Comparison of ENCODE assay signal across 10 cellular contexts in genomic region chr5:10317825-10318682, GRCh38. TPM values are rescaled to one million over a fixed set of nuclear protein-coding genes. Genes with fewer than 3 reads are reported as not detected.
DNase-seq lines count a peak whose midpoint lies in the region; ATAC-seq and TF ChIP-seq lines count a peak whose summit lies in the region.
"Had no signal": no experiment of that assay in that cellular context is flagged by ENCODE, and none has a peak within 500 bp of the region (broad histone marks: within the 10 kb centered on the region; RNA-seq: fewer than 3 reads in every experiment).

No MANE protein-coding gene starts in this region.

- H3K27ac Mint-ChIP-seq in HFFc6 (no peak overlapping the region), CD14-positive monocyte (no peak overlapping the region)

- H3K4me3 Mint-ChIP-seq in HFFc6 (no peak overlapping the region), CD14-positive monocyte (no peak overlapping the region)

- H2BK5ac ChIP-seq in neuronal stem cell (ENCODE audit: low read length): no peak overlapping the region

- no peak overlapping the region for H4K91ac ChIP-seq in neuronal stem cell (ENCODE audit: low read depth, low read length, poor library complexity)

- no peak overlapping the region for H2AK5ac ChIP-seq in neuronal stem cell (ENCODE audit: low read depth, low read length)

- H3K23ac ChIP-seq in neuronal stem cell (ENCODE audit: low read depth, low read length, poor library complexity): no peak overlapping the region

- H3K27me3 Mint-ChIP-seq in HFFc6 (ENCODE audit: insufficient read depth): peaks cover 5% of the 10 kb centered on the region
- peaks cover 0 to 6% (median 2%) of the 10 kb centered on the region in 3 donors for H3K27me3 Mint-ChIP-seq in CD14-positive monocyte (ENCODE audit: low read depth in 3 of 3)

- H3K27ac ChIP-seq in neuronal stem cell (replicated peaks; ENCODE audit: low read length): no peak overlapping the region
- no peak overlapping the region for H3K27ac ChIP-seq in stomach
- H3K27ac ChIP-seq: esophagus muscularis mucosa had no signal

- H3K4me1 Mint-ChIP-seq in HFFc6 (ENCODE audit: low read depth): peaks cover 6% of the 10 kb centered on the region; the same call in 1 of the 2 replicates
- peaks cover 3% of the 10 kb centered on the region for H3K4me1 Mint-ChIP-seq in CD14-positive monocyte

- no peak overlapping the region for H2BK15ac ChIP-seq in neuronal stem cell (ENCODE audit: low read length)

- no CpG with 5 or more reads among the region's 6 CpGs for WGBS in neuronal stem cell (ENCODE audit: extremely low coverage in 2 of 2, insufficient read length in 2 of 2, insufficient replicate concordance in 1 of 2), 2 donors
- 74 to 89% (median 81%) methylated on average over 5 to 6 of the region's 6 CpGs for WGBS in stomach, 5 donors

- TF ChIP-seq POLR2A in stomach (IDR thresholded peaks at IDR 0.05): no peak

- H3K79me1 ChIP-seq in neuronal stem cell (ENCODE audit: low read depth, low read length): peaks cover 3% of the 10 kb centered on the region

- H2BK120ac ChIP-seq in neuronal stem cell (ENCODE audit: low read depth, low read length): no peak overlapping the region

- no peaks in the 10 kb centered on the region for H3K4me1 ChIP-seq in neuronal stem cell (ENCODE audit: control insufficient read depth in 2 of 2, insufficient read depth in 1 of 2, low read depth in 1 of 2, low read length in 2 of 2)
- no peaks in the 10 kb centered on the region for H3K4me1 ChIP-seq in stomach
- H3K4me1 ChIP-seq: esophagus muscularis mucosa had no signal

- H3K36me3 Mint-ChIP-seq in HFFc6 (ENCODE audit: low read depth) (peaks cover 15% of the 10 kb centered on the region), CD14-positive monocyte (no peaks in the 10 kb centered on the region)

- no peak for TF ChIP-seq EP300 in stomach (IDR thresholded peaks at IDR 0.05)

- H3K4me2 ChIP-seq in neuronal stem cell (ENCODE audit: insufficient read depth, low read length, poor library complexity, severe bottlenecking): no peak overlapping the region

- H3K4ac ChIP-seq in neuronal stem cell (ENCODE audit: low read length): peak overlapping the region; percentile 23

- H3K18ac ChIP-seq in neuronal stem cell (ENCODE audit: low read length): peak overlapping the region; percentile 28

- H3K27me3 ChIP-seq in neuronal stem cell (ENCODE audit: control insufficient read depth in 3 of 3, insufficient read depth in 3 of 3, low read depth in 1 of 3, low read length in 3 of 3): peaks cover 0 to 4% (median 0%) of the 10 kb centered on the region in 3 experiments
- H3K27me3 ChIP-seq in stomach: no peaks in the 10 kb centered on the region
- H3K27me3 ChIP-seq: esophagus muscularis mucosa had no signal

- peak overlapping the region; percentile 60 for H3K9ac ChIP-seq in neuronal stem cell (ENCODE audit: low read depth, low read length, poor library complexity)

- H2BK12ac ChIP-seq in neuronal stem cell (ENCODE audit: low read length): no peak overlapping the region

- H3K4me3 ChIP-seq in neuronal stem cell (ENCODE audit: low read length in 2 of 2): no peak overlapping the region
- no peak overlapping the region for H3K4me3 ChIP-seq in stomach
- H3K4me3 ChIP-seq: esophagus muscularis mucosa had no signal

- TF ChIP-seq CTCF in HFFc6 (IDR thresholded peaks at IDR 0.05): no peak
- no peak for TF ChIP-seq CTCF in CD14-positive monocyte (IDR thresholded peaks at IDR 0.05)
- no peak for TF ChIP-seq CTCF in stomach (IDR thresholded peaks at IDR 0.05)

- H3K9me3 ChIP-seq in neuronal stem cell (replicated peaks in 1 of 2; ENCODE audit: control insufficient read depth in 2 of 2, insufficient read depth in 1 of 2, low read depth in 1 of 2, low read length in 2 of 2) (peaks cover 0 to 3% of the 10 kb centered on the region in 2 donors), stomach (no peaks in the 10 kb centered on the region)
- H3K9me3 ChIP-seq: esophagus muscularis mucosa had no signal

- H4K8ac ChIP-seq in neuronal stem cell (ENCODE audit: low read depth, low read length): peak overlapping the region; percentile 65

- H3K36me3 ChIP-seq in neuronal stem cell (replicated peaks in 1 of 2; ENCODE audit: control insufficient read depth in 2 of 2, insufficient read depth in 2 of 2, low read length in 2 of 2): no peaks in the 10 kb centered on the region
- no peaks in the 10 kb centered on the region for H3K36me3 ChIP-seq in stomach
- H3K36me3 ChIP-seq: esophagus muscularis mucosa had no signal

- no peak overlapping the region for H2AFZ ChIP-seq in neuronal stem cell (ENCODE audit: low read length)

- DNase-seq in HFFc6 (peak; percentile 33), Kasumi-1 (lab: John Stamatoyannopoulos, UW) (peak; percentile 64 to 75), neuronal stem cell (ENCODE audit: low spot score) (no peak), CD14-positive monocyte (ENCODE audit: low spot score) (no peak), stomach (no peak), iPS-NIHi7 (ENCODE audit: extremely low spot score) (no peak)
- DNase-seq: amniotic stem cell; NK-92 treated with Interleukin-12 subunit alpha and Interleukin-12 subunit beta, amount 100 ng/mL, for 24 hours had no signal

- no peak overlapping the region for H3K14ac ChIP-seq in neuronal stem cell (ENCODE audit: low read length)

- peak; percentile 75 for ATAC-seq in GM19035 (IDR thresholded peaks at IDR 0.05; ENCODE audit: unreplicated experiment)

- H3K9me3 Mint-ChIP-seq in HFFc6 (peaks cover 6% of the 10 kb centered on the region; the same call in 1 of the 2 replicates), CD14-positive monocyte (peaks cover 0 to 2% (median 0%) of the 10 kb centered on the region in 7 donors)

- intact Hi-C loops in CD14-positive monocyte (cut with micrococcal nuclease): no loop called here
- intact Hi-C loops in stomach (cut with DNase I; ENCODE audit: low total_unique reads): no loop called here

RNA-seq across cellular contexts. Expression of gene CMBL, which starts 10.4 kb away (rescaled TPM):
- 10 to 100 TPM; 30.2 to 39.0 (median 38.0) TPM for total RNA-seq in HFFc6 (2021; fragmentation: NEBNext Ultra II Directional; extraction: Animal tissue kit (Norgen Biotek cat#: 25700))
- polyA plus RNA-seq in neuronal stem cell (2013, experiment 1 of 2): 36.5 TPM
- 35.9 TPM for polyA plus RNA-seq in neuronal stem cell (2013, experiment 2 of 2)
- polyA plus RNA-seq in CD14-positive monocyte (1 to 10 TPM in 1 of 2 donors, not detected in 1; 5.4 TPM), stomach (100 to 1,000 TPM in 1 of 3 donors, 10 to 100 TPM in 2; 19.0 to 153 (median 33.9) TPM)
- 10 to 100 TPM in 3 of 5 donors, 1 to 10 TPM in 1, not detected in 1; 2.7 to 23.1 (median 16.7) TPM for total RNA-seq in stomach

RNA-seq across cellular contexts. Expression of gene MARCHF6, which starts 35.4 kb away (rescaled TPM):
- 100 to 1,000 TPM; 129 to 194 (median 156) TPM for total RNA-seq in HFFc6 (2021; fragmentation: NEBNext Ultra II Directional; extraction: Animal tissue kit (Norgen Biotek cat#: 25700))
- polyA plus RNA-seq in neuronal stem cell (2013, experiment 1 of 2): 73.3 TPM
- 72.6 TPM for polyA plus RNA-seq in neuronal stem cell (2013, experiment 2 of 2)
- polyA plus RNA-seq in CD14-positive monocyte (10 to 100 TPM; 24.0 to 31.0 TPM), stomach (10 to 100 TPM; 11.8 to 62.8 (median 14.7) TPM)
- 100 to 1,000 TPM in 4 of 5 donors, 10 to 100 TPM in 1; 58.2 to 384 (median 136) TPM for total RNA-seq in stomach

Comparison
In these comparisons a context has a peak if more than half of its experiments do, and no peak if none do; other contexts are left out.
1. DNase-seq: peak in HFFc6 (single experiment) and Kasumi-1 (2 of 2); none in neuronal stem cell (single experiment), CD14-positive monocyte (single experiment), stomach (single experiment) and iPS-NIHi7 (single experiment).